In the genomic region with DNA sequence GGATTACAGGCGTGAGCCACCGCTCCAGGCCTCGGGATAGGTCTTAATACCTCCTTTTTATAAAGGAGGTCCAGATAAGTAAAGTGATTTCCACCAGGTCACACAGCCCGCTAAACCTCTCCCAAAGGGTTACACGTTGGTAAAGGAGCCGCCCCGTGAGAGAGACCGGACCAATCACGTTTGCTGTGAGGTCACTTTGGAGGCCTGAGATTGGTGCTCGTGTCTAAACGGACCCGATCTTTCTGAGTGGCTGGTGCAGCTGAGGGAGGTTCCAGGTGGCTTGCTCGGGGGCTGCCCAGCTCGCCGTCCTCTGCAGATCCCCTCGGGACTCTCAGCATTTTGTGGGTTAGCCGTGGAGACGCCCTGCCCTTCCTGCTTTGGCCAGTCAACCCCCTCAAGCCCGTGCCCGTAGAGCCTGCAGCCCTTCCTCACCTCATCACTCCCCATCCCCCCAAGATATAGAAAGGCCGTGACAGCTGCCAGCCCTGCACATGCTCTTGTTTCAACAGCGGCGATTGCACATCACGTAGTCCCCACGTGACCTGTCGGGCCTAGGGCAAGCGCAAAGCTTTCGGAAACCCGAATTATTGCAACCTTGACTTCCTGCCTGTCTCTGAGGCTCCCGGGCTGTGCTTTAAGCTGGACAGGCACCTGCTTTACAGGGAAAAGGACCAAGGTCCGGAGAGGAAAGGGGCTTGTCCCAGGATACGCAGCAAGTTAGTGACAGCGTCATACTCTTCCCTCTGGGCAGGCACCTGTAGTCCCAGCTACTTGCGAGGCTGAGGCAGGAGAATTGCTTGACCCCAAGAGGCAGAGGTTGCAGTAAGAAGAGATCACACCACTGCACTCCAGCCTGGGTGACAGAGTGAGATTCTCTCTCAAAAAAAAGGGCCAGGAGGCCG, we compare ENCODE assay signal across 8 cellular contexts. TPM values are rescaled to one million over a fixed set of nuclear protein-coding genes. Genes with fewer than 3 reads are reported as not detected.
DNase-seq lines count a peak whose midpoint lies in the region; ATAC-seq and TF ChIP-seq lines count a peak whose summit lies in the region.

No MANE protein-coding gene starts in this region.

- no peaks in the 10 kb centered on the region for H3K9me3 Mint-ChIP-seq in mesothelial cell of epicardium

- H3K4me3 Mint-ChIP-seq in mesothelial cell of epicardium, result peak overlapping the region; percentile 77

- H3K36me3 Mint-ChIP-seq in mesothelial cell of epicardium, result no peaks in the 10 kb centered on the region

- DNase-seq in AG08395 (ENCODE audit: low spot score) (peak; percentile 92), GM19238 (ENCODE audit: insufficient read length, low spot score) (peak; percentile 76), NOMO-1 treated with DMSO at 0.1 percent for 48 hours (lab: John Stamatoyannopoulos, UW; ENCODE audit: unreplicated experiment) (peak; percentile 97), activated T-cell treated with anti-CD3 and anti-CD28 coated beads for 24 hours (ENCODE audit: low read depth) (peak; percentile 75), epidermal melanocyte (ENCODE audit: insufficient read length, low spot score) (peak; percentile 84), mesothelial cell of epicardium (ENCODE audit: low spot score in 2 of 2, unreplicated experiment in 2 of 2) (peak; percentile 60 to 70)
- DNase-seq in stimulated activated CD8-positive, alpha-beta memory T cell treated with anti-CD3 and anti-CD28 coated beads, Interleukin-15, amount 100 ng/mL, for 24 hours (ENCODE audit: low read depth), result peak; percentile 33

- peak; percentile 86 for ATAC-seq in HG03442 (IDR thresholded peaks at IDR 0.05; ENCODE audit: unreplicated experiment)

- H3K27ac Mint-ChIP-seq in mesothelial cell of epicardium, result peak overlapping the region; percentile 86

- TF ChIP-seq CTCF in mesothelial cell of epicardium (IDR thresholded peaks at IDR 0.05; ENCODE audit: unreplicated experiment), result no peak

- H3K4me1 Mint-ChIP-seq in mesothelial cell of epicardium, result peaks cover 18% of the 10 kb centered on the region

- H3K27me3 Mint-ChIP-seq in mesothelial cell of epicardium (ENCODE audit: low read depth), result no peaks in the 10 kb centered on the region

RNA-seq across cellular contexts. Expression of gene COA7, which starts 5.0 kb away (rescaled TPM):
- 21.5 to 23.5 TPM (median 21.7 TPM) in 3 replicates for total RNA-seq in mesothelial cell of epicardium

RNA-seq across cellular contexts. Expression of gene ZYG11B, which starts 23.1 kb away (rescaled TPM):
- total RNA-seq in mesothelial cell of epicardium, result 31.9 to 32.5 TPM (median 32.5 TPM) in 3 replicates

Comparison
In these comparisons a context has a peak if more than half of its experiments do, and no peak if none do; other contexts are left out.
1. Peak in every context shown above with its lines: DNase-seq and ATAC-seq.
2. DNase-seq: peak in every context shown above with its lines; median percentile 97 in NOMO-1 treated with DMSO at 0.1 percent for 48 hours; 92 in AG08395; 84 in epidermal melanocyte; 76 in GM19238; 75 in activated T-cell treated with anti-CD3 and anti-CD28 coated beads for 24 hours; 65 in mesothelial cell of epicardium; 33 in stimulated activated CD8-positive, alpha-beta memory T cell treated with anti-CD3 and anti-CD28 coated beads, Interleukin-15, amount 100 ng/mL, for 24 hours.